ENCODE assay signal across 8 cellular contexts in the genomic region with DNA sequence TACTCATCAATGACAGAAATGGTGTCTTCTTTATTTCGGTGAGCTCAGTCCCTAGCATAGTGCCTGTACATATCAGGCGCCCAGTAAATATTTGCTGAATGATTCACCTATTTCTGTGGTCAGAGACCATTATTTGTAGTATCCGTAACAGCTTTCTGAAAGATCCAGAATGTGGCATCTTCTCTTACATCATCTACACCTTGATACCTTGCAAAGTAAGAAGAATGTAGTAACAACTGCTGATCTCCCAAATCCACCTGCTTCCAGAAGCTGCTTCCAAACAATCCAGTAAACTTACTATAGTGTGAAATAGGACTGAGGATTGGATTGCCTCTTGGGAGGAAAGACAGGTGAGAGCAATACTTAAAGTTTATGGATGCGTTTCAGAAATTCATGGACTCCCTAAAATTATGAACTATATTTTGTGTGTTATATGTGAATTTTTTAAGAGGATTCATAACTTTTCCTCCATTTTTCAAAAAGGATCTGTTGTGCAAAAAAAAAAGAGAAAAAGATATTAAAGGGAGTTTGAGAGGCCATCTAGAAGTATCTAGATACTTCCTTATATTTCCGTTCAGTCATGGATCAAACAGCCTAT. TPM values are rescaled to one million over a fixed set of nuclear protein-coding genes. Genes with fewer than 3 reads are reported as not detected.
A peak's percentile ranks its signal among the peaks of the same experiment; 100 is the strongest.
DNase-seq lines count a peak whose midpoint lies in the region; ATAC-seq and TF ChIP-seq lines count a peak whose summit lies in the region.

No MANE protein-coding gene starts in this region.

- H3K4me1 Mint-ChIP-seq in activated CD4-positive, alpha-beta memory T cell treated with anti-CD3 and anti-CD28 coated beads for 36 hours (ENCODE audit: low read depth): peaks cover 37% of the 10 kb centered on the region

- no peaks in the 10 kb centered on the region for H3K27me3 Mint-ChIP-seq in activated CD4-positive, alpha-beta memory T cell treated with anti-CD3 and anti-CD28 coated beads for 36 hours

- peaks cover 22% of the 10 kb centered on the region for H3K27me3 ChIP-seq in cardiac muscle cell
- no peaks in the 10 kb centered on the region for H3K27me3 ChIP-seq in suprapubic skin

- ATAC-seq in left cardiac atrium: no peak
- no peak for ATAC-seq in HG02759 (IDR thresholded peaks at IDR 0.05; ENCODE audit: unreplicated experiment)

- TF ChIP-seq CTCF in cardiac muscle cell (IDR thresholded peaks at IDR 0.05; ENCODE audit: low read depth, low read length): no peak
- no peak for TF ChIP-seq CTCF in suprapubic skin (IDR thresholded peaks at IDR 0.05)

- H3K27ac Mint-ChIP-seq in activated CD4-positive, alpha-beta memory T cell treated with anti-CD3 and anti-CD28 coated beads for 36 hours: peak overlapping the region; percentile 94

- no peak overlapping the region for H3K27ac ChIP-seq in cardiac muscle cell
- peak overlapping the region; percentile 96 for H3K27ac ChIP-seq in suprapubic skin

- peaks cover 2% of the 10 kb centered on the region for H3K36me3 Mint-ChIP-seq in activated CD4-positive, alpha-beta memory T cell treated with anti-CD3 and anti-CD28 coated beads for 36 hours

- no peaks in the 10 kb centered on the region for H3K36me3 ChIP-seq in cardiac muscle cell
- peaks cover 4% of the 10 kb centered on the region for H3K36me3 ChIP-seq in suprapubic skin

- intact Hi-C loops in left cardiac atrium (cut with DNase I): no loop called here
- intact Hi-C loops in activated CD4-positive, alpha-beta memory T cell treated with anti-CD3 and anti-CD28 coated beads for 36 hours (cut with micrococcal nuclease): loop anchor here (2.0 to 10.0 kb wide), 6 partner anchors 54 to 514 kb away; a partner anchor contains a TSS

- 93% methylated on average over 5 of the region's 5 CpGs for WGBS in suprapubic skin

- POLR2A ChIA-PET in activated CD4-positive, alpha-beta memory T cell treated with anti-CD3 and anti-CD28 coated beads for 36 hours (lab: Charles Lee): interaction anchor here (0.6 to 2.2 kb wide), 9 partner anchors 11 to 517 kb away, joined by 3 to 35 read pairs (median 4); a partner anchor contains a TSS

- CTCF ChIA-PET in activated CD4-positive, alpha-beta memory T cell treated with anti-CD3 and anti-CD28 coated beads for 36 hours (lab: Charles Lee): interaction anchor here (0.8 to 1.8 kb wide), 8 partner anchors 27 to 305 kb away, joined by 3 to 25 read pairs (median 4); a partner anchor contains a TSS

- H3K4me3 Mint-ChIP-seq in activated CD4-positive, alpha-beta memory T cell treated with anti-CD3 and anti-CD28 coated beads for 36 hours: peak overlapping the region; percentile 93

- peak in 1 of 2 donors; percentile 23 for DNase-seq in cardiac muscle cell (ENCODE audit: low read depth in 1 of 2, low spot score in 1 of 2)
- no peak for DNase-seq in left cardiac atrium
- no peak for DNase-seq in activated CD4-positive, alpha-beta memory T cell treated with anti-CD3 and anti-CD28 coated beads for 36 hours
- no peak for DNase-seq in suprapubic skin (ENCODE audit: low spot score in 2 of 2)
- DNase-seq in COR-L47 (lab: John Stamatoyannopoulos, UW): no peak
- DNase-seq in ecto neural progenitor cell (ENCODE audit: low spot score): no peak

- H3K4me3 ChIP-seq in cardiac muscle cell (peak overlapping the region; percentile 90), iPS-18c (ENCODE audit: insufficient read depth, low read depth, low read length) (peak overlapping the region; percentile 38; the same call in 1 of the 2 replicates), suprapubic skin (peak overlapping the region; percentile 97)

- no peaks in the 10 kb centered on the region for H3K9me3 Mint-ChIP-seq in activated CD4-positive, alpha-beta memory T cell treated with anti-CD3 and anti-CD28 coated beads for 36 hours

- no peaks in the 10 kb centered on the region for H3K9me3 ChIP-seq in cardiac muscle cell (ENCODE audit: low read depth)
- peaks cover 5% of the 10 kb centered on the region for H3K9me3 ChIP-seq in iPS-18c (ENCODE audit: control insufficient read depth, insufficient read depth, low read length)
- no peaks in the 10 kb centered on the region for H3K9me3 ChIP-seq in suprapubic skin

- H3K4me1 ChIP-seq in cardiac muscle cell (ENCODE audit: low read depth) (peaks cover 9% of the 10 kb centered on the region), suprapubic skin (peaks cover 22% of the 10 kb centered on the region)

- TF ChIP-seq EP300 in suprapubic skin (IDR thresholded peaks at IDR 0.05): no peak

- no peak for TF ChIP-seq POLR2A in suprapubic skin (IDR thresholded peaks at IDR 0.05)

RNA-seq across cellular contexts. Expression of a gene that starts 0.9 kb away (rescaled TPM):
- 14.7 and 16.6 TPM in 2 replicates for total RNA-seq in cardiac muscle cell
- 5.3 and 5.5 TPM in 2 replicates for polyA plus RNA-seq in cardiac muscle cell
- total RNA-seq in left cardiac atrium: 10 to 100 TPM; 21.7 to 22.2 TPM
- total RNA-seq in activated CD4-positive, alpha-beta memory T cell treated with anti-CD3 and anti-CD28 coated beads for 36 hours: 10 to 100 TPM; 37.8 to 38.7 TPM
- 10 to 100 TPM; 22.9 to 27.6 (median 23.5) TPM for total RNA-seq in suprapubic skin

Comparison
In these comparisons a context has a peak if more than half of its experiments do, and no peak if none do; other contexts are left out.
1. H3K4me3 ChIP-seq: peak in every context shown above with its lines; median percentile 97 in suprapubic skin; 90 in cardiac muscle cell; 38 in iPS-18c.